Comparison of ENCODE assay signal across 19 cellular contexts in the genomic region with DNA sequence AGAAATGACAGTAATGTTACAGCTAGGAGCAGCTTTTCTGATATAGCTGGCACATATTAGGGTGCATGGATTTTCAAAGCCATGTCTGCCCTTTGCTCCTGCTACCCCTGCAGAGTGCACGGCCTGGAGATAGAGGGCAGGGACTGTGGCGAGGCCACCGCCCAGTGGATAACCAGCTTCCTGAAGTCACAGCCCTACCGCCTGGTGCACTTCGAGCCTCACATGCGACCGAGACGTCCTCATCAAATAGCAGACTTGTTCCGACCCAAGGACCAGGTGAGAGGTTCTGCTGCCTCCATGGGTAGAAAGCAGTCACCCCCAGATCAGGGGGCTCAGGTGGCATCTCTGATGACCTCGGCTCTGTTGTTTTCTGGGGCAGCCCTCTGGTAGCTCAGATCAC. TPM values are rescaled to one million over a fixed set of nuclear protein-coding genes. Genes with fewer than 3 reads are reported as not detected.
DNase-seq lines count a peak whose midpoint lies in the region; ATAC-seq, FAIRE-seq and TF ChIP-seq lines count a peak whose summit lies in the region.
"Had no signal": no experiment of that assay in that cellular context is flagged by ENCODE, and none has a peak within 500 bp of the region (broad histone marks: within the 10 kb centered on the region; RNA-seq: fewer than 3 reads in every experiment).

No MANE protein-coding gene starts in this region.

- TF ChIP-seq CTCF in liver (IDR thresholded peaks at IDR 0.05; ENCODE audit: low read depth, low read length, missing input control) (peak; percentile 39), HepG2 (CRISPR knock-in tag; IDR thresholded peaks at IDR 0.05) (no peak), transverse colon (IDR thresholded peaks at IDR 0.05) (no peak)

- intact Hi-C loops in HepG2 (cut with micrococcal nuclease; ENCODE audit: unreplicated experiment) (no loop called here), transverse colon (cut with DNase I; ENCODE audit: low total_unique reads) (no loop called here)

- H3K36me3 Mint-ChIP-seq in naive thymus-derived CD8-positive, alpha-beta T cell, result no peaks in the 10 kb centered on the region

- TF ChIP-seq RAD21 in liver (IDR thresholded peaks at IDR 0.05) (peak; percentile 69 to 71), HepG2 (CRISPR knock-in tag; IDR thresholded peaks at IDR 0.05) (no peak)

- no peak overlapping the region for H3K9ac ChIP-seq in liver (ENCODE audit: low read depth in 1 of 2, low read length in 2 of 2)
- no peak overlapping the region for H3K9ac ChIP-seq in HepG2 (ENCODE audit: insufficient read depth, low read depth, low read length)
- H3K9ac ChIP-seq: BLaER1, GM23248, KMS-11 had no signal

- DNase-seq in HepG2 (ENCODE audit: low spot score) (no peak), RPMI8226 (peak; percentile 34), left lobe of liver (ENCODE audit: low spot score) (peak; percentile 72), transverse colon (no peak), islet precursor cell (no peak), NCI-H524 (lab: John Stamatoyannopoulos, UW) (no peak)
- DNase-seq in naive thymus-derived CD8-positive, alpha-beta T cell, result no peak
- DNase-seq: CD4-positive, alpha-beta T cell; COR-L47; DMS79; GM23248; NCI-H1694 treated with DMSO at 0.1 percent for 48 hours; NCI-H446; NCI-H526 treated with DMSO at 0.1 percent for 48 hours had no signal

- peaks cover 0 to 28% (median 22%) of the 10 kb centered on the region in 4 donors for H3K36me3 ChIP-seq in liver (ENCODE audit: control insufficient read depth in 4 of 4, insufficient read depth in 3 of 4, low read depth in 1 of 4, low read length in 3 of 4)
- H3K36me3 ChIP-seq in HepG2 (replicated peaks in 1 of 2; ENCODE audit: control insufficient read depth in 1 of 2, insufficient read depth in 2 of 2, low read length in 2 of 2), result peaks cover 5 to 37% of the 10 kb centered on the region in 2 experiments; a peak in 4 of 5 replicates
- no peaks in the 10 kb centered on the region for H3K36me3 ChIP-seq in transverse colon
- H3K36me3 ChIP-seq: BLaER1 had no signal

- in situ Hi-C loops in HepG2 (cut with HindIII; ENCODE audit: extremely low pct_ligation_motif_present, low pct_unique_long_range_greater_than_20kb), result loop anchor here (25.0 kb wide), 1 partner anchor 259 kb away; a partner anchor contains a TSS
- in situ Hi-C loops in transverse colon (cut with MboI; ENCODE audit: low pct_ligation_motif_present in 1 of 4, low pct_unique_long_range_greater_than_20kb in 1 of 4, low sequenced_read_pairs in 3 of 4), result loop anchor here in 3 of 4 donors (25.0 kb wide), 2 partner anchors 109 to 509 kb away; a partner anchor contains a TSS

- ATAC-seq in HepG2, result no peak
- ATAC-seq in left lobe of liver, result peak; percentile 96
- ATAC-seq in naive thymus-derived CD8-positive, alpha-beta T cell, result no peak

- no peaks in the 10 kb centered on the region for H4K20me1 ChIP-seq in HepG2 (ENCODE audit: insufficient read depth, low read length)
- H4K20me1 ChIP-seq: BLaER1 had no signal

- peaks cover 0 to 2% (median 0%) of the 10 kb centered on the region in 4 donors for H3K4me1 Mint-ChIP-seq in naive thymus-derived CD8-positive, alpha-beta T cell

- TF ChIP-seq POLR2A in HepG2 (IDR thresholded peaks at IDR 0.05; ENCODE audit: insufficient read depth in 1 of 2, low read depth in 2 of 2, low read length in 2 of 2), result no peak
- TF ChIP-seq POLR2A in transverse colon (IDR thresholded peaks at IDR 0.05), result no peak

- H3K27me3 ChIP-seq in liver (ENCODE audit: control insufficient read depth in 4 of 4, insufficient read depth in 4 of 4, low read length in 3 of 4) (no peaks in the 10 kb centered on the region), HepG2 (ENCODE audit: control insufficient read depth in 1 of 2, insufficient read depth in 2 of 2, low read length in 2 of 2) (no peaks in the 10 kb centered on the region), transverse colon (no peaks in the 10 kb centered on the region)
- H3K27me3 ChIP-seq: BLaER1 had no signal

- WGBS in liver, result 48% methylated on average over 10 of the region's 10 CpGs
- WGBS in HepG2 (ENCODE audit: low lambda C conversion rate), result 96% methylated on average over 3 of the region's 10 CpGs
- 79 to 85% methylated on average over 10 of the region's 10 CpGs for WGBS in transverse colon (ENCODE audit: low coverage in 1 of 2), 2 donors

- H3K27ac ChIP-seq in liver (ENCODE audit: low read depth in 1 of 2, low read length in 2 of 2), result no peak overlapping the region
- no peak overlapping the region for H3K27ac ChIP-seq in HepG2 (ENCODE audit: extremely low read length, insufficient read depth, low read length)
- peak overlapping the region in 3 of 4 donors; percentile 28 to 63 (median 37) for H3K27ac ChIP-seq in transverse colon
- H3K27ac ChIP-seq: BLaER1, GM23248, HL-60, KMS-11 had no signal

- H3K27me3 Mint-ChIP-seq in naive thymus-derived CD8-positive, alpha-beta T cell, result peaks cover 0 to 10% (median 0%) of the 10 kb centered on the region in 5 donors
- H3K27me3 Mint-ChIP-seq: CD4-positive, alpha-beta T cell had no signal

- POLR2A ChIA-PET in HepG2 (lab: Yijun Ruan, JAX), result no interaction called here
- POLR2A ChIA-PET in naive thymus-derived CD8-positive, alpha-beta T cell (lab: Charles Lee), result no interaction called here

- no peak overlapping the region for H3K27ac Mint-ChIP-seq in naive thymus-derived CD8-positive, alpha-beta T cell
- H3K27ac Mint-ChIP-seq: CD4-positive, alpha-beta T cell had no signal

- H3K4me3 Mint-ChIP-seq in naive thymus-derived CD8-positive, alpha-beta T cell, result no peak overlapping the region
- H3K4me3 Mint-ChIP-seq: CD4-positive, alpha-beta T cell had no signal

- H3K4me3 ChIP-seq in liver (ENCODE audit: low read depth in 1 of 3, low read length in 3 of 3) (no peak overlapping the region), HepG2 (replicated peaks in 1 of 3; ENCODE audit: insufficient read depth in 1 of 3, low read depth in 2 of 3, low read length in 3 of 3) (no peak overlapping the region), transverse colon (no peak overlapping the region)
- H3K4me3 ChIP-seq: BLaER1, GM23248, HAP-1 had no signal

- no peak overlapping the region for H2AFZ ChIP-seq in HepG2 (ENCODE audit: low read length)
- H2AFZ ChIP-seq: GM23248 had no signal

- no peak for FAIRE-seq in HepG2 (lab: Jason Lieb, UNC)

- no peaks in the 10 kb centered on the region for H3K79me2 ChIP-seq in HepG2 (ENCODE audit: insufficient read depth, low read length)

- CTCF ChIA-PET in HepG2 (lab: Yijun Ruan, JAX; ENCODE audit: low intra/inter-chr PET ratio, low total read pairs), result no interaction called here

- peaks cover 0 to 30% (median 26%) of the 10 kb centered on the region in 4 donors for H3K4me1 ChIP-seq in liver (ENCODE audit: control insufficient read depth in 4 of 4, insufficient read depth in 4 of 4, low read length in 3 of 4)
- no peaks in the 10 kb centered on the region for H3K4me1 ChIP-seq in HepG2 (ENCODE audit: insufficient read depth, low read length)
- H3K4me1 ChIP-seq in transverse colon, result peaks cover 0 to 20% (median 6%) of the 10 kb centered on the region in 4 donors
- H3K4me1 ChIP-seq: HAP-1 had no signal

- H3K4me2 ChIP-seq in HepG2 (ENCODE audit: low read depth, low read length), result no peak overlapping the region
- H3K4me2 ChIP-seq: BLaER1, KMS-11 had no signal

- H3K9me3 Mint-ChIP-seq in naive thymus-derived CD8-positive, alpha-beta T cell, result no peaks in the 10 kb centered on the region
- H3K9me3 Mint-ChIP-seq: CD4-positive, alpha-beta T cell had no signal

- no peaks in the 10 kb centered on the region for H3K9me3 ChIP-seq in liver (ENCODE audit: control insufficient read depth in 4 of 4, low read length in 3 of 4)
- no peaks in the 10 kb centered on the region for H3K9me3 ChIP-seq in HepG2 (ENCODE audit: low read length)
- H3K9me3 ChIP-seq in transverse colon, result no peaks in the 10 kb centered on the region
- H3K9me3 ChIP-seq: BLaER1, HAP-1 had no signal

- TF ChIP-seq EP300 in HepG2 (IDR thresholded peaks at IDR 0.05; ENCODE audit: low read depth in 2 of 2, low read length in 2 of 2) (no peak), HepG2 (CRISPR knock-in tag; IDR thresholded peaks at IDR 0.05; ENCODE audit: borderline replicate concordance) (no peak), transverse colon (IDR thresholded peaks at IDR 0.05; ENCODE audit: low read depth) (no peak)

- BruUV-seq in HepG2 (replicated peaks; lab: Mats Ljungman, UMichigan), result no TSS peak

RNA-seq across cellular contexts. Expression of a gene that starts 9.8 kb away (rescaled TPM):
- 10 to 100 TPM; 14.9 to 28.2 TPM for total RNA-seq in liver
- polyA plus RNA-seq in liver, result 10 to 100 TPM in 1 of 2 donors, 1 to 10 TPM in 1; 9.8 to 71.3 TPM
- 64.2 and 106 TPM in 2 replicates for total RNA-seq in HepG2 (2016; rRNA removed; fragmentation: Illumina TruSeq; extraction: Trizol)
- total RNA-seq in HepG2 (2016; cell fraction: cytosol; rRNA removed; fragmentation: Illumina TruSeq; extraction: Trizol; ENCODE audit: low read depth), result 38.0 and 39.6 TPM in 2 replicates
- 66.5 and 107 TPM in 2 replicates for total RNA-seq in HepG2 (2016; cell fraction: insoluble cytoplasmic fraction; rRNA removed; fragmentation: Illumina TruSeq; extraction: Trizol)
- total RNA-seq in HepG2 (2016; cell fraction: membrane; rRNA removed; fragmentation: Illumina TruSeq; extraction: Trizol), result 79.2 and 83.1 TPM in 2 replicates
- 83.0 and 88.1 TPM in 2 replicates for total RNA-seq in HepG2 (2016; cell fraction: nucleus; rRNA removed; fragmentation: Illumina TruSeq; extraction: Trizol)
- 14.5 and 19.4 TPM in 2 replicates for polyA plus RNA-seq in HepG2 (2011; rRNA removed)
- polyA plus RNA-seq in HepG2 (2011; cell fraction: cytosol; rRNA removed), result 12.9 and 14.1 TPM in 2 replicates
- polyA plus RNA-seq in HepG2 (2011; cell fraction: nucleus; rRNA removed), result 13.7 and 15.3 TPM in 2 replicates
- polyA plus RNA-seq in HepG2 (2012), result 25.7 and 31.2 TPM in 2 replicates
- 34.9 and 40.2 TPM in 2 replicates for polyA plus RNA-seq in HepG2 (2016; cell fraction: cytosol; fragmentation: Illumina TruSeq; extraction: Trizol; ENCODE audit: low read depth)
- polyA plus RNA-seq in HepG2 (2016; cell fraction: insoluble cytoplasmic fraction; fragmentation: Illumina TruSeq; extraction: Trizol; ENCODE audit: low read depth), result 65.6 and 68.7 TPM in 2 replicates
- 63.9 and 64.4 TPM in 2 replicates for polyA plus RNA-seq in HepG2 (2016; cell fraction: membrane; fragmentation: Illumina TruSeq; extraction: Trizol; ENCODE audit: low read depth)
- 147 and 150 TPM in 2 replicates for polyA plus RNA-seq in HepG2 (2016; cell fraction: nucleus; fragmentation: Illumina TruSeq; extraction: Trizol; ENCODE audit: insufficient read depth, low read depth)
- polyA minus RNA-seq in HepG2 (2011; rRNA and poly(A)+ RNA removed; ENCODE audit: low replicate concordance), result 11.9 and 104 TPM in 2 replicates
- polyA minus RNA-seq in HepG2 (2011; cell fraction: cytosol; rRNA and poly(A)+ RNA removed), result 11.5 and 17.2 TPM in 2 replicates
- 12.9 and 14.5 TPM in 2 replicates for polyA minus RNA-seq in HepG2 (2011; cell fraction: nucleus; rRNA and poly(A)+ RNA removed)
- total RNA-seq in left lobe of liver, result 77.4 TPM
- 10 to 100 TPM in 3 of 4 donors, 1 to 10 TPM in 1; 10.0 to 28.8 (median 16.6) TPM for total RNA-seq in transverse colon
- not detected for total RNA-seq in naive thymus-derived CD8-positive, alpha-beta T cell
- polyA plus RNA-seq in naive thymus-derived CD8-positive, alpha-beta T cell, result under 1 TPM in 1 of 3 donors, not detected in 2; 0.59 TPM
- total RNA-seq: CD4-positive, alpha-beta T cell had no signal

RNA-seq across cellular contexts. Expression of a gene that starts 48.4 kb away (rescaled TPM):
- 10 to 100 TPM; 24.9 to 96.1 TPM for total RNA-seq in liver
- polyA plus RNA-seq in liver, result 10 to 100 TPM; 65.4 to 77.5 TPM
- total RNA-seq in HepG2 (2016; rRNA removed; fragmentation: Illumina TruSeq; extraction: Trizol), result 4.7 and 10.1 TPM in 2 replicates
- total RNA-seq in HepG2 (2016; cell fraction: cytosol; rRNA removed; fragmentation: Illumina TruSeq; extraction: Trizol; ENCODE audit: low read depth), result 3.8 and 5.3 TPM in 2 replicates
- 5.8 and 12.4 TPM in 2 replicates for total RNA-seq in HepG2 (2016; cell fraction: insoluble cytoplasmic fraction; rRNA removed; fragmentation: Illumina TruSeq; extraction: Trizol)
- total RNA-seq in HepG2 (2016; cell fraction: membrane; rRNA removed; fragmentation: Illumina TruSeq; extraction: Trizol), result 3.3 and 3.6 TPM in 2 replicates
- 12.5 and 15.1 TPM in 2 replicates for total RNA-seq in HepG2 (2016; cell fraction: nucleus; rRNA removed; fragmentation: Illumina TruSeq; extraction: Trizol)
- polyA plus RNA-seq in HepG2 (2011; rRNA removed), result 8.5 and 13.6 TPM in 2 replicates
- polyA plus RNA-seq in HepG2 (2011; cell fraction: cytosol; rRNA removed), result 4.1 and 4.6 TPM in 2 replicates
- 31.2 and 40.2 TPM in 2 replicates for polyA plus RNA-seq in HepG2 (2011; cell fraction: nucleus; rRNA removed)
- polyA plus RNA-seq in HepG2 (2012), result 7.1 and 10.6 TPM in 2 replicates
- 0.75 and 1.5 TPM in 2 replicates for polyA plus RNA-seq in HepG2 (2016; cell fraction: cytosol; fragmentation: Illumina TruSeq; extraction: Trizol; ENCODE audit: low read depth)
- polyA plus RNA-seq in HepG2 (2016; cell fraction: insoluble cytoplasmic fraction; fragmentation: Illumina TruSeq; extraction: Trizol; ENCODE audit: low read depth), result 5.2 and 6.9 TPM in 2 replicates
- polyA plus RNA-seq in HepG2 (2016; cell fraction: membrane; fragmentation: Illumina TruSeq; extraction: Trizol; ENCODE audit: low read depth), result 1.3 and 2.5 TPM in 2 replicates
- 31.0 and 32.3 TPM in 2 replicates for polyA plus RNA-seq in HepG2 (2016; cell fraction: nucleus; fragmentation: Illumina TruSeq; extraction: Trizol; ENCODE audit: insufficient read depth, low read depth)
- polyA minus RNA-seq in HepG2 (2011; rRNA and poly(A)+ RNA removed; ENCODE audit: low replicate concordance), result 11.1 and 13.8 TPM in 2 replicates
- 4.9 and 5.2 TPM in 2 replicates for polyA minus RNA-seq in HepG2 (2011; cell fraction: cytosol; rRNA and poly(A)+ RNA removed)
- 15.8 and 19.9 TPM in 2 replicates for polyA minus RNA-seq in HepG2 (2011; cell fraction: nucleus; rRNA and poly(A)+ RNA removed)
- total RNA-seq in left lobe of liver, result 129 TPM
- 100 to 1,000 TPM in 1 of 4 donors, 10 to 100 TPM in 3; 28.4 to 199 (median 41.7) TPM for total RNA-seq in transverse colon
- total RNA-seq in naive thymus-derived CD8-positive, alpha-beta T cell, result not detected
- not detected for polyA plus RNA-seq in naive thymus-derived CD8-positive, alpha-beta T cell
- total RNA-seq: CD4-positive, alpha-beta T cell had no signal

Comparison
In these comparisons a context has a peak if more than half of its experiments do, and no peak if none do; other contexts are left out.
1. H3K27ac ChIP-seq: peak in transverse colon (3 of 4); none in liver (0 of 2) and HepG2 (single experiment).
2. DNase-seq: peak in RPMI8226 (single experiment) and left lobe of liver (single experiment); none in HepG2 (single experiment), transverse colon (single experiment), islet precursor cell (single experiment), naive thymus-derived CD8-positive, alpha-beta T cell (0 of 10) and NCI-H524 (0 of 2).
3. RNA of a gene that starts 9.8 kb away (total RNA-seq): 38.0 to 107 TPM in HepG2, 77.4 TPM in left lobe of liver (single experiment), 14.9 to 28.2 TPM in liver and 10.0 to 28.8 TPM in transverse colon; not detected in naive thymus-derived CD8-positive, alpha-beta T cell; every median in the first group is over 10 times any median in the second.
4. RNA of a gene that starts 48.4 kb away (total RNA-seq): 129 TPM in left lobe of liver (single experiment), 24.9 to 96.1 TPM in liver, 28.4 to 199 TPM in transverse colon and 3.3 to 15.1 TPM in HepG2; not detected in naive thymus-derived CD8-positive, alpha-beta T cell; every median in the first group is over 4 times any median in the second.